ENCODE assay signal across 19 cellular contexts in the genomic region with DNA sequence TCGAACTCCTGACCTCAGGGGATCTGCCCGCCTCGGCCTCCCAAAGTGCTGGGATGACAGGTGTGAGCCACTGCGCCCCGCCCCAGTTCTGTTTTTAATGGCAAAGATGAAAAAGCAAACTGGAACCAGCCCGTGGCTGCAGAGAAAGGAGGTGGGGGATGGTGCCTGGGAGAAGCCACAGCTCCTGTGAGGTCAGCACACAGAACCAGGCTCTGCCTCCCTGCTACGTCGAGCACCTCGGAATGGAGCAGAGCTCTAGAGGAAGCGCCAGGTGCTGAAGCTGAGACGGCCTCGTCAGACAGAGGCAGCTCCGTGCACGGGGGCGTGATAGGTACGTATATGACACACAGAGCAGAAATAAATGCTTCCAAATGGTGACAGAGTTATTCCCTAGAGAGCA. TPM values are rescaled to one million over a fixed set of nuclear protein-coding genes. Genes with fewer than 3 reads are reported as not detected.
"Had no signal": no experiment of that assay in that cellular context is flagged by ENCODE, and none has a peak within 500 bp of the region (broad histone marks: within the 10 kb centered on the region; RNA-seq: fewer than 3 reads in every experiment).

No MANE protein-coding gene starts in this region.

- H3K27ac Mint-ChIP-seq: natural killer cell, type B pancreatic cell had no signal

- DNase-seq: activated CD4-positive, alpha-beta T cell treated with anti-CD3 and anti-CD28 coated beads, Interleukin-2, amount 50 U/mL, for 1 hour; activated CD4-positive, CD25-positive, alpha-beta regulatory T cell; activated CD8-positive, alpha-beta memory T cell treated with anti-CD3 and anti-CD28 coated beads, Interleukin-2, amount 10 ng/mL, durations not matched to agents 7 days and 5 days; activated gamma-delta T cell; activated T-cell treated with anti-CD3 and anti-CD28 coated beads, Interleukin-2, amount 50 U/mL, for 48 hours; aorta; dorsolateral prefrontal cortex; islet precursor cell; mammary epithelial cell; natural killer cell; stimulated activated CD4-positive, alpha-beta T cell treated with anti-CD3 and anti-CD28 coated beads, Interleukin-12 subunit alpha, Interleukin-12 subunit beta, amount 100 ng/mL, for 4 hours; stimulated activated naive CD4-positive, alpha-beta T cell treated with Interleukin-2 at 50 U/mL for 16 hours; T-helper 2 cell had no signal

- H3K4me3 ChIP-seq: dorsolateral prefrontal cortex had no signal

- H3K27me3 ChIP-seq: dorsolateral prefrontal cortex had no signal

- H3K4me3 Mint-ChIP-seq: activated CD8-positive, alpha-beta memory T cell treated with anti-CD3 and anti-CD28 coated beads, Interleukin-2, amount 10 ng/mL, durations not matched to agents 7 days and 5 days; natural killer cell; type B pancreatic cell had no signal

- ATAC-seq: activated CD8-positive, alpha-beta memory T cell treated with anti-CD3 and anti-CD28 coated beads, Interleukin-2, amount 10 ng/mL, durations not matched to agents 7 days and 5 days; esophagus mucosa; left lobe of liver; natural killer cell had no signal

- H3K9me3 Mint-ChIP-seq: natural killer cell, type B pancreatic cell had no signal

- H3K36me3 Mint-ChIP-seq: natural killer cell had no signal

- H3K4me1 Mint-ChIP-seq: activated CD8-positive, alpha-beta memory T cell treated with anti-CD3 and anti-CD28 coated beads, Interleukin-2, amount 10 ng/mL, durations not matched to agents 7 days and 5 days had no signal

RNA-seq across cellular contexts. Expression of a gene that starts 8.5 kb away (rescaled TPM):
- total RNA-seq: bronchial epithelial cell had no signal
- polyA plus RNA-seq: mammary epithelial cell had no signal

RNA-seq across cellular contexts. Expression of a gene that starts 18.6 kb away (rescaled TPM):
- total RNA-seq: activated CD8-positive, alpha-beta memory T cell treated with anti-CD3 and anti-CD28 coated beads, Interleukin-2, amount 10 ng/mL, durations not matched to agents 7 days and 5 days; aorta; bronchial epithelial cell; esophagus mucosa; mammary epithelial cell; mononuclear cell; natural killer cell; omental fat pad had no signal
- polyA plus RNA-seq: aorta, mammary epithelial cell had no signal

RNA-seq across cellular contexts. Expression of a gene that starts 20.8 kb away (rescaled TPM):
- total RNA-seq: activated CD8-positive, alpha-beta memory T cell treated with anti-CD3 and anti-CD28 coated beads, Interleukin-2, amount 10 ng/mL, durations not matched to agents 7 days and 5 days; aorta; bronchial epithelial cell; dorsolateral prefrontal cortex; esophagus mucosa; mammary epithelial cell; natural killer cell; omental fat pad had no signal
- polyA plus RNA-seq: mammary epithelial cell had no signal
